Comparison of ENCODE assay signal across 22 cellular contexts in genomic region chr19:21138130-21138529, GRCh38. TPM values are rescaled to one million over a fixed set of nuclear protein-coding genes. Genes with fewer than 3 reads are reported as not detected.
DNase-seq lines count a peak whose midpoint lies in the region; ATAC-seq and TF ChIP-seq lines count a peak whose summit lies in the region.
"Had no signal": no experiment of that assay in that cellular context is flagged by ENCODE, and none has a peak within 500 bp of the region (broad histone marks: within the 10 kb centered on the region; RNA-seq: fewer than 3 reads in every experiment).

No MANE protein-coding gene starts in this region.

- H3K9me2 ChIP-seq in hepatocyte (replicated peaks; ENCODE audit: insufficient read depth), result no peaks in the 10 kb centered on the region

- H3K4me2 ChIP-seq in hepatocyte (no peak overlapping the region), parathyroid adenoma (ENCODE audit: low read length) (peak overlapping the region; percentile 3)
- H3K4me2 ChIP-seq: BLaER1 had no signal

- H3K79me2 ChIP-seq in hepatocyte, result peaks cover 10% of the 10 kb centered on the region
- peaks cover 4% of the 10 kb centered on the region for H3K79me2 ChIP-seq in parathyroid adenoma

- no peak overlapping the region for H3K4me3 ChIP-seq in hepatocyte
- H3K4me3 ChIP-seq in parathyroid adenoma (ENCODE audit: low read depth, low read length), result no peak overlapping the region
- H3K4me3 ChIP-seq: BLaER1, GM12878 had no signal

- H3K27ac ChIP-seq in hepatocyte, result peak overlapping the region; percentile 34
- H3K27ac ChIP-seq in parathyroid adenoma, result no peak overlapping the region
- H3K27ac ChIP-seq: BLaER1 had no signal

- ATAC-seq in GM21723 (IDR thresholded peaks at IDR 0.05; ENCODE audit: unreplicated experiment), result no peak
- ATAC-seq: GM12878 had no signal

- H3K36me3 ChIP-seq in hepatocyte (replicated peaks; ENCODE audit: insufficient read depth, low read depth) (no peaks in the 10 kb centered on the region), parathyroid adenoma (ENCODE audit: control insufficient read depth, insufficient read depth, low read length) (no peaks in the 10 kb centered on the region)
- H3K36me3 ChIP-seq: BE2C, BLaER1 had no signal

- no peaks in the 10 kb centered on the region for H4K20me1 ChIP-seq in hepatocyte (ENCODE audit: insufficient read depth, poor library complexity, severe bottlenecking)
- H4K20me1 ChIP-seq: BLaER1 had no signal

- H2AFZ ChIP-seq in hepatocyte, result no peak overlapping the region
- H2AFZ ChIP-seq in parathyroid adenoma, result peak overlapping the region; percentile 63

- no peak overlapping the region for H3K9ac ChIP-seq in parathyroid adenoma
- H3K9ac ChIP-seq: BLaER1 had no signal

- no peak for TF ChIP-seq CTCF in hepatocyte (IDR thresholded peaks at IDR 0.05; ENCODE audit: poor library complexity)
- no peak for TF ChIP-seq CTCF in parathyroid adenoma (IDR thresholded peaks at IDR 0.05)

- H3K27me3 ChIP-seq in hepatocyte (no peaks in the 10 kb centered on the region), parathyroid adenoma (ENCODE audit: control insufficient read depth, insufficient read depth, low read length) (no peaks in the 10 kb centered on the region)
- H3K27me3 ChIP-seq: BE2C, BLaER1 had no signal

- DNase-seq in hepatocyte (ENCODE audit: low spot score), result peak; percentile 18
- peak; percentile 12 for DNase-seq in left kidney (ENCODE audit: low read depth, low spot score)
- DNase-seq in activated CD4-positive, alpha-beta T cell treated with anti-CD3 and anti-CD28 coated beads, Interleukin-2, amount 50 U/mL, for 48 hours, result no peak
- DNase-seq: 8988T; ACHN; BE2C; C1 segment of cervical spinal cord; CD4-positive, alpha-beta memory T cell; CD4-positive, CD25-positive, alpha-beta regulatory T cell; CD8-positive, alpha-beta memory T cell; COR-L47; DMS 273 treated with DMSO at 0.1 percent for 48 hours; DMS153; DMS53; DMS79; DND-41; EL; GDM1 had no signal

- H3K9me3 ChIP-seq in hepatocyte (ENCODE audit: low read depth) (no peaks in the 10 kb centered on the region), parathyroid adenoma (ENCODE audit: control insufficient read depth, low read length) (no peaks in the 10 kb centered on the region)
- H3K9me3 ChIP-seq: BE2C, BLaER1 had no signal

- H3K4me1 ChIP-seq in hepatocyte (ENCODE audit: insufficient read depth) (no peaks in the 10 kb centered on the region), parathyroid adenoma (peaks cover 6% of the 10 kb centered on the region)
- H3K4me1 ChIP-seq: BE2C had no signal

RNA-seq across cellular contexts. Expression of gene ZNF431, which starts 3.7 kb away (rescaled TPM):
- total RNA-seq in hepatocyte, result 11.4 and 15.0 TPM in 2 replicates
- 5.8 and 8.8 TPM in 2 replicates for polyA plus RNA-seq in hepatocyte

RNA-seq across cellular contexts. Expression of gene ZNF714, which starts 56.1 kb away (rescaled TPM):
- total RNA-seq in hepatocyte, result 13.4 and 14.2 TPM in 2 replicates
- polyA plus RNA-seq in hepatocyte, result 11.5 and 12.3 TPM in 2 replicates

Comparison
In these comparisons a context has a peak if more than half of its experiments do, and no peak if none do; other contexts are left out.
1. DNase-seq: peak in hepatocyte (single experiment) and left kidney (single experiment); none in activated CD4-positive, alpha-beta T cell treated with anti-CD3 and anti-CD28 coated beads, Interleukin-2, amount 50 U/mL, for 48 hours (0 of 2).